Comparison of ENCODE assay signal across 1 cellular context in the genomic region with DNA sequence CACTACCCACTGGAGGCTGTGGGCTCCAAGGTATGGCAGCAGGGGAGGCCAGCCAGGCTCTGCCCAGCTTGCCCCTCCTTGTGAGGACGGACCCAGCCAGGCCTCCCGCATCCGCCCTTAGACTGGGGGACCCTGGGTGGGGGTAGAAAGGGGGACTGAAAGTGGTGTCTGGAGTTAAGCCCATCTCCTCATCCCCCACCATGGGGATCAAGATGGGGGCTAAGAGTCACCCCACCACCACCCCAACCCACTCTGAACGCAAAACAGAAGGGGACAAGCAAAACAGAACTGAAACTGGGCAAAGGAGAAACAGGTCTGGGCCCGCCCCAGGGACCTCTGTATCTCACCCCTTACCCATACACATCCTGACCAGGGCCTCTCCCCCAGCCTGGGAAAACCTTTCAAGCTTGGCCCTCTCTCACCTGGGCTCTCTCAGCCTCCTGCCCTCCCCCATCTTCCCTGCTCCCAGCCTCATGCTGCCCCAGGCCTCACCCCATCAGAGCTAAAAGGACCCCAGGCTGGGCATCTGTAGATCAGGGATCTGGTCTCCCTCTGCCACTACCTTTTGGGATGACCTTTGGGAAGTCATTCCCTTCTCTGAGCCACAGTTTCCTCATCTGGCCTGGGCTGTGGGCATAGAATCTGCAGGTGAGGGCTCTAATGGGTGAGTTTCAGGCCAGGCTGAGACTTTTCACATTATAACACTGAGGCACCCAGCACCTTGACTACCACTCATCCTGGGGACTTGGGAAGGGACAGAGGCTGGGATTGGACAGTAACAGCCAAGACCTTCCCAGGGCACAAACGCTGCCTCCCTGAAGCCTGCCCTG.
TF ChIP-seq lines count a peak whose summit lies in the region.

No MANE protein-coding gene starts in this region.

TF ChIP-seq in K562, 482 proteins besides CTCF, POLR2A, EP300 and RAD21:
- TF ChIP-seq GATA2 (CRISPR knock-in tag; IDR thresholded peaks at IDR 0.05) (no peak), NFE2 (IDR thresholded peaks at IDR 0.05; ENCODE audit: low read depth) (no peak), ZFP36 (IDR thresholded peaks at IDR 0.05; ENCODE audit: low read depth, low read length, partially characterized antibody) (peak; percentile 82), ZNF77 (CRISPR knock-in tag; IDR thresholded peaks at IDR 0.05) (no peak), HNRNPL (IDR thresholded peaks at IDR 0.05; ENCODE audit: low read depth, low read length) (no peak), NFIX (CRISPR knock-in tag; IDR thresholded peaks at IDR 0.05; ENCODE audit: low read depth) (no peak)
